In genomic region chr11:79609511-79609910, GRCh38 we compare ENCODE assay signal across 26 cellular contexts.
"Had no signal": no experiment of that assay in that cellular context is flagged by ENCODE, and none has a peak within 500 bp of the region (broad histone marks: within the 10 kb centered on the region; RNA-seq: fewer than 3 reads in every experiment).

No MANE protein-coding gene starts in this region.

- H3K4me1 ChIP-seq: esophagus muscularis mucosa, gastroesophageal sphincter had no signal

- H3K27ac Mint-ChIP-seq: activated CD4-positive, alpha-beta memory T cell treated with anti-CD3 and anti-CD28 coated beads for 36 hours; activated CD4-positive, alpha-beta T cell treated with anti-CD3 and anti-CD28 coated beads for 36 hours; activated CD4-positive, alpha-beta T cell treated with anti-CD3 and anti-CD28 coated beads, Interleukin-2, amount 10 ng/mL, durations not matched to agents 24 days and 14 days; activated CD8-positive, alpha-beta T cell treated with anti-CD3 and anti-CD28 coated beads, Interleukin-2, amount 10 ng/mL, durations not matched to agents 7 days and 5 days; activated naive CD8-positive, alpha-beta T cell; activated T-cell treated with anti-CD3 and anti-CD28 coated beads, Interleukin-2, amount 50 U/mL, for 24 hours; activated T-cell treated with anti-CD3 and anti-CD28 coated beads, Interleukin-2, amount 50 U/mL, for 72 hours; effector memory CD8-positive, alpha-beta T cell had no signal

- H3K9me3 ChIP-seq: esophagus muscularis mucosa, gastroesophageal sphincter had no signal

- H3K4me3 Mint-ChIP-seq: activated CD4-positive, alpha-beta memory T cell treated with anti-CD3 and anti-CD28 coated beads for 36 hours; activated CD4-positive, alpha-beta T cell treated with anti-CD3 and anti-CD28 coated beads for 36 hours; activated CD4-positive, alpha-beta T cell treated with anti-CD3 and anti-CD28 coated beads, Interleukin-2, amount 10 ng/mL, durations not matched to agents 24 days and 14 days; activated CD8-positive, alpha-beta T cell treated with anti-CD3 and anti-CD28 coated beads, Interleukin-2, amount 10 ng/mL, durations not matched to agents 7 days and 5 days; activated naive CD8-positive, alpha-beta T cell; activated T-cell treated with anti-CD3 and anti-CD28 coated beads, Interleukin-2, amount 50 U/mL, for 24 hours; activated T-cell treated with anti-CD3 and anti-CD28 coated beads, Interleukin-2, amount 50 U/mL, for 72 hours; effector memory CD8-positive, alpha-beta T cell had no signal

- H3K4me1 Mint-ChIP-seq: activated CD4-positive, alpha-beta T cell treated with anti-CD3 and anti-CD28 coated beads for 36 hours; activated CD4-positive, alpha-beta T cell treated with anti-CD3 and anti-CD28 coated beads, Interleukin-2, amount 10 ng/mL, durations not matched to agents 24 days and 14 days had no signal

- H3K27me3 Mint-ChIP-seq: activated CD4-positive, alpha-beta memory T cell treated with anti-CD3 and anti-CD28 coated beads for 36 hours; activated CD4-positive, alpha-beta T cell treated with anti-CD3 and anti-CD28 coated beads for 36 hours; activated naive CD8-positive, alpha-beta T cell; activated T-cell treated with anti-CD3 and anti-CD28 coated beads, Interleukin-2, amount 50 U/mL, for 24 hours; effector memory CD8-positive, alpha-beta T cell had no signal

- H3K4me3 ChIP-seq: esophagus muscularis mucosa, gastroesophageal sphincter had no signal

- H3K27me3 ChIP-seq: brain microvascular endothelial cell, esophagus muscularis mucosa, gastroesophageal sphincter had no signal

- ATAC-seq: activated CD4-positive, alpha-beta T cell treated with anti-CD3 and anti-CD28 coated beads for 36 hours; activated CD8-positive, alpha-beta T cell treated with anti-CD3 and anti-CD28 coated beads, Interleukin-2, amount 10 ng/mL, durations not matched to agents 7 days and 5 days; activated T-cell treated with anti-CD3 and anti-CD28 coated beads, Interleukin-2, amount 50 U/mL, for 72 hours; effector memory CD8-positive, alpha-beta T cell; gastroesophageal sphincter had no signal

- H3K9me3 Mint-ChIP-seq: activated CD4-positive, alpha-beta memory T cell treated with anti-CD3 and anti-CD28 coated beads for 36 hours had no signal

- H3K27ac ChIP-seq: brain microvascular endothelial cell, esophagus muscularis mucosa, gastroesophageal sphincter had no signal

- H3K36me3 ChIP-seq: brain microvascular endothelial cell, esophagus muscularis mucosa, gastroesophageal sphincter had no signal

- H3K36me3 Mint-ChIP-seq: activated CD4-positive, alpha-beta memory T cell treated with anti-CD3 and anti-CD28 coated beads for 36 hours; activated naive CD8-positive, alpha-beta T cell had no signal

- DNase-seq: activated CD4-positive, alpha-beta memory T cell treated with anti-CD3 and anti-CD28 coated beads for 36 hours; activated CD4-positive, alpha-beta T cell treated with anti-CD3 and anti-CD28 coated beads for 36 hours; activated CD4-positive, alpha-beta T cell treated with anti-CD3 and anti-CD28 coated beads, Interleukin-2, amount 10 ng/mL, durations not matched to agents 24 days and 14 days; activated CD4-positive, CD25-positive, alpha-beta regulatory T cell; activated CD4-positive, CD25-positive, alpha-beta regulatory T cell treated with anti-CD3 and anti-CD28 coated beads, Interleukin-2, amount 50 U/mL, for 72 hours; activated CD8-positive, alpha-beta memory T cell treated with anti-CD3 and anti-CD28 coated beads, Interleukin-2, amount 50 U/mL, for 48 hours; activated CD8-positive, alpha-beta T cell treated with anti-CD3 and anti-CD28 coated beads, Interleukin-2, amount 10 ng/mL, durations not matched to agents 7 days and 5 days; activated gamma-delta T cell; activated naive CD4-positive, alpha-beta T cell; activated naive CD4-positive, alpha-beta T cell treated with anti-CD3 and anti-CD28 coated beads, Interleukin-2, amount 50 U/mL, for 16 hours; activated T-cell treated with anti-CD3 and anti-CD28 coated beads for 4 hours; activated T-cell treated with anti-CD3 and anti-CD28 coated beads, Interleukin-2, amount 50 U/mL, for 24 hours; activated T-cell treated with anti-CD3 and anti-CD28 coated beads, Interleukin-2, amount 50 U/mL, for 72 hours; amniotic stem cell; anterior cingulate cortex; brain microvascular endothelial cell; cortex of kidney; dermis blood vessel endothelial cell; effector CD4-positive, alpha-beta T cell; effector memory CD8-positive, alpha-beta T cell; erythroblast; foreskin melanocyte; T-helper 2 cell had no signal
